In the genomic region with DNA sequence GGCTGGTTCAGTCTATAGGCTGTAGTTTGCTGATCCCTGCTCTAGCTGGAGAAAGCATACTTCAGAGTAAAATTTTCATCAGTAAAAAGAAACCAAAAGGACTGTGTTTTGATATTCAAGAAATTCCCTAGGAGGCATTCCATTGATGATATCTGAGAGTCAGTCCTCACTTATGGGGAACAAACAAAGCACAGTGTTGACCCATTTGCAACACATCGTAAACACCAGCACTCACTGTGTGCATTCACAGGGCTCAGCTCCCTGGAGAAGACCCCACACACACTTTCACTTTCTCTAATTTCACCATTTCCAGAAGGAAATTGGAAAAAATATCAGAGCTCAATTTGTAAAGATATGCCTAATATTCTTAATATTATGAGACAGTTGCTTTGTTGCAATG, we compare ENCODE assay signal across 1 cellular context.
TF ChIP-seq lines count a peak whose summit lies in the region.

No MANE protein-coding gene starts in this region.

TF ChIP-seq in HepG2, 621 proteins besides CTCF, POLR2A, EP300 and RAD21 (continued from another document):
- 0 out of 2 replicates have a peak, but pooled peaks have one; percentile 23 for TF ChIP-seq PAXIP1 (CRISPR knock-in tag; conservative IDR thresholded peaks at IDR 0.05)
- no peak for TF ChIP-seq ZNF570 (CRISPR knock-in tag; IDR thresholded peaks at IDR 0.05; ENCODE audit: borderline replicate concordance)
